Comparison of ENCODE assay signal across 23 cellular contexts in the genomic region with DNA sequence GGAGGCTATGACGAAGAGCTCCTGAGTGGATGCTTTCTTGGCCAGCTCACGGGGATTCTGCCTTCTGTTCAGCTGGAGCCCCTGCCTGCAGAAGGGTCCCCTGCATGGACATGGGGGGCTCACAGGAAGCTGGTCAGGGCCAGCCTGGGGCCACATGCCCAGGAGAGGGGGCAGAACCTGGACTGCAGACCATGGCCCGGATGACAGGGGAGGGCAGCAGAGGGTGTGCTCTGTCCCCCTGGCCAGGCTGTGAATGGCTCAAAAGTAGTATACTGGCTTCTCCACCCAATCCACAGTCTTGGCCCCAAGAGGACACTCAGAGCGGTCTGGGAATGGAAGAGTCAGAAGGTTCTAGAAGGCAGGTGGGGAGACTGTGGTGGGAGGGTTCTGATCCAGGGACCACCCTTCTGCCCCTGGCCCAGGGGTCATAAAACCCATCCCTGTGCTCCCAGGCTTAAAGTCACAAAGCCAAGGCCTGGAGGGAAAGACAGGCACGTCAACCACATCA. TPM values are rescaled to one million over a fixed set of nuclear protein-coding genes. Genes with fewer than 3 reads are reported as not detected.
DNase-seq lines count a peak whose midpoint lies in the region; ATAC-seq, FAIRE-seq and TF ChIP-seq lines count a peak whose summit lies in the region.
"Had no signal": no experiment of that assay in that cellular context is flagged by ENCODE, and none has a peak within 500 bp of the region (broad histone marks: within the 10 kb centered on the region; RNA-seq: fewer than 3 reads in every experiment).

No MANE protein-coding gene starts in this region.

- intact Hi-C loops in kidney (cut with DNase I) = no loop called here
- intact Hi-C loops in stomach (cut with DNase I; ENCODE audit: low total_unique reads) = no loop called here

- H3K27ac ChIP-seq in kidney (ENCODE audit: low read depth in 2 of 2, low read length in 2 of 2) = no peak overlapping the region
- H3K27ac ChIP-seq in stomach = peak overlapping the region in 3 of 5 donors; percentile 8 to 52 (median 46)
- peak overlapping the region in 1 of 4 donors; percentile 5 for H3K27ac ChIP-seq in upper lobe of left lung
- no peak overlapping the region for H3K27ac ChIP-seq in brain microvascular endothelial cell
- H3K27ac ChIP-seq: epithelial cell of prostate, foreskin keratinocyte, psoas muscle, thoracic aorta had no signal

- FAIRE-seq in GM12892 (lab: Jason Lieb, UNC) (no peak), kidney (lab: Jason Lieb, UNC) (no peak)

- in situ Hi-C loops in brain microvascular endothelial cell (cut with HindIII; ENCODE audit: low pct_ligation_motif_present, low sequenced_read_pairs) = no loop called here

- H3K27me3 Mint-ChIP-seq in WTC11 (ENCODE audit: low read depth) = no peaks in the 10 kb centered on the region; the same call in 1 of the 2 replicates
- H3K27me3 Mint-ChIP-seq: B cell had no signal

- H3K9me3 Mint-ChIP-seq in WTC11 = no peaks in the 10 kb centered on the region
- H3K9me3 Mint-ChIP-seq: activated naive CD4-positive, alpha-beta T cell treated with anti-CD3 and anti-CD28 coated beads, Interleukin-2, amount 50 U/mL, for 72 hours; GM23338; nephron had no signal

- TF ChIP-seq POLR2A in GM12892 (IDR thresholded peaks at IDR 0.05; ENCODE audit: low read depth, low read length) (no peak), stomach (IDR thresholded peaks at IDR 0.05) (no peak), upper lobe of left lung (IDR thresholded peaks at IDR 0.05) (no peak)

- H3K4me1 ChIP-seq in kidney (ENCODE audit: control insufficient read depth in 1 of 2, insufficient read depth in 1 of 2, low read depth in 1 of 2, low read length in 2 of 2) = no peaks in the 10 kb centered on the region
- H3K4me1 ChIP-seq in stomach = peaks cover 0 to 45% (median 29%) of the 10 kb centered on the region in 4 donors
- peaks cover 0 to 7% (median 1%) of the 10 kb centered on the region in 4 donors for H3K4me1 ChIP-seq in upper lobe of left lung
- H3K4me1 ChIP-seq: foreskin keratinocyte, psoas muscle had no signal

- CTCF ChIA-PET in WTC11 (lab: Charles Lee) = interaction anchor here (0.5 to 1.4 kb wide), 3 partner anchors 13 to 145 kb away, joined by 3 to 9 read pairs (median 3); no protein-coding TSS in a partner anchor

- no peak overlapping the region for H3K9ac ChIP-seq in kidney (ENCODE audit: low read length in 2 of 2)

- H3K27ac Mint-ChIP-seq in WTC11 = no peak overlapping the region
- H3K27ac Mint-ChIP-seq: B cell, brain, GM23338 had no signal

- WGBS in stomach, 5 donors = 77 to 89% (median 88%) methylated on average over 3 to 5 of the region's 5 CpGs
- 91 to 98% methylated on average over 4 to 5 of the region's 5 CpGs for WGBS in upper lobe of left lung, 2 donors

- DNase-seq in GM12892 (ENCODE audit: insufficient read length) (peak; percentile 9), WTC11 (ENCODE audit: low spot score) (peak; percentile 6), kidney (peak; percentile 39), stomach (no peak), upper lobe of left lung (no peak), brain microvascular endothelial cell (no peak)
- no peak for DNase-seq in stimulated activated naive CD4-positive, alpha-beta T cell (lab: John Stamatoyannopoulos, UW)
- DNase-seq: activated CD4-positive, alpha-beta T cell treated with anti-CD3 and anti-CD28 coated beads, Interleukin-2, amount 50 U/mL, for 1 hour; COR-L47; dermis blood vessel endothelial cell; foreskin keratinocyte; kidney glomerular epithelial cell; NCI-H2029; stimulated activated CD4-positive, alpha-beta T cell treated with anti-CD3 and anti-CD28 coated beads, Interleukin-4, amount 100 ng/mL, for 4 hours; T1000 had no signal

- H3K36me3 ChIP-seq in kidney (ENCODE audit: control insufficient read depth in 1 of 2, insufficient read depth in 2 of 2, low read length in 2 of 2) (no peaks in the 10 kb centered on the region), stomach (peaks cover 11 to 72% (median 61%) of the 10 kb centered on the region in 4 donors), upper lobe of left lung (peaks cover 0 to 20% (median 10%) of the 10 kb centered on the region in 4 donors), brain microvascular endothelial cell (replicated peaks) (peaks cover 7% of the 10 kb centered on the region)

- no peaks in the 10 kb centered on the region for H3K9me3 ChIP-seq in kidney (ENCODE audit: control insufficient read depth in 1 of 2, low read length in 2 of 2)
- no peaks in the 10 kb centered on the region for H3K9me3 ChIP-seq in stomach
- no peaks in the 10 kb centered on the region for H3K9me3 ChIP-seq in upper lobe of left lung
- H3K9me3 ChIP-seq: psoas muscle, thoracic aorta had no signal

- POLR2A ChIA-PET in WTC11 (lab: Charles Lee) = no interaction called here

- ATAC-seq in WTC11 (no peak), upper lobe of left lung (ENCODE audit: low FRiP score in 2 of 2) (no peak)
- ATAC-seq: activated naive CD4-positive, alpha-beta T cell treated with anti-CD3 and anti-CD28 coated beads, Interleukin-2, amount 50 U/mL, for 72 hours; foreskin keratinocyte; psoas muscle had no signal

- H3K4me3 ChIP-seq in kidney (ENCODE audit: low read length in 2 of 2) = no peak overlapping the region
- no peak overlapping the region for H3K4me3 ChIP-seq in stomach
- no peak overlapping the region for H3K4me3 ChIP-seq in upper lobe of left lung
- no peak overlapping the region for H3K4me3 ChIP-seq in brain microvascular endothelial cell (ENCODE audit: low read depth, low read length)
- H3K4me3 ChIP-seq: GM23338, psoas muscle, thoracic aorta had no signal

- TF ChIP-seq CTCF in WTC11 (IDR thresholded peaks at IDR 0.05) = no peak
- TF ChIP-seq CTCF in kidney (IDR thresholded peaks at IDR 0.05; ENCODE audit: borderline replicate concordance, extremely low read depth, insufficient read depth) = no peak
- TF ChIP-seq CTCF in stomach (IDR thresholded peaks at IDR 0.05) = no peak
- TF ChIP-seq CTCF in upper lobe of left lung (IDR thresholded peaks at IDR 0.05) = no peak
- no peak for TF ChIP-seq CTCF in brain microvascular endothelial cell (IDR thresholded peaks at IDR 0.05; ENCODE audit: low read depth, low read length, missing control alignments)

- H3K27me3 ChIP-seq in stomach = no peaks in the 10 kb centered on the region
- no peaks in the 10 kb centered on the region for H3K27me3 ChIP-seq in upper lobe of left lung
- no peaks in the 10 kb centered on the region for H3K27me3 ChIP-seq in brain microvascular endothelial cell (replicated peaks)

- H3K4me1 Mint-ChIP-seq in WTC11 = no peaks in the 10 kb centered on the region
- H3K4me1 Mint-ChIP-seq: GM23338 had no signal

- no peaks in the 10 kb centered on the region for H3K36me3 Mint-ChIP-seq in WTC11
- H3K36me3 Mint-ChIP-seq: activated naive CD4-positive, alpha-beta T cell treated with anti-CD3 and anti-CD28 coated beads, Interleukin-2, amount 50 U/mL, for 72 hours; brain had no signal

- H3K4me3 Mint-ChIP-seq in WTC11 = no peak overlapping the region
- H3K4me3 Mint-ChIP-seq: B cell, brain, GM23338, nephron had no signal

- TF ChIP-seq EP300 in stomach (IDR thresholded peaks at IDR 0.05) (no peak), upper lobe of left lung (IDR thresholded peaks at IDR 0.05) (no peak)

TF ChIP-seq in WTC11, 78 proteins besides CTCF, POLR2A, EP300 and RAD21 (continues in another document):
- TF ChIP-seq NFATC4 (CRISPR knock-in tag; IDR thresholded peaks at IDR 0.05) (no peak), E2F5 (CRISPR knock-in tag; IDR thresholded peaks at IDR 0.05) (no peak), GTF2I (CRISPR knock-in tag; conservative IDR thresholded peaks at IDR 0.05) (no peak), ZMAT4 (CRISPR knock-in tag; IDR thresholded peaks at IDR 0.05) (no peak), FOXJ3 (CRISPR knock-in tag; IDR thresholded peaks at IDR 0.05; ENCODE audit: borderline replicate concordance) (no peak)
- TF ChIP-seq, protein P1, sequence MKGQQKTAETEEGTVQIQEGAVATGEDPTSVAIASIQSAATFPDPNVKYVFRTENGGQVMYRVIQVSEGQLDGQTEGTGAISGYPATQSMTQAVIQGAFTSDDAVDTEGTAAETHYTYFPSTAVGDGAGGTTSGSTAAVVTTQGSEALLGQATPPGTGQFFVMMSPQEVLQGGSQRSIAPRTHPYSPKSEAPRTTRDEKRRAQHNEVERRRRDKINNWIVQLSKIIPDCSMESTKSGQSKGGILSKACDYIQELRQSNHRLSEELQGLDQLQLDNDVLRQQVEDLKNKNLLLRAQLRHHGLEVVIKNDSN (CRISPR knock-in tag; IDR thresholded peaks at IDR 0.05) = no peak

RNA-seq across cellular contexts. Expression of gene PPIF, which starts 40.3 kb away (rescaled TPM):
- 71.2 TPM for polyA plus RNA-seq in GM12892 (2012; ENCODE audit: missing spikeins)
- total RNA-seq in WTC11 (2021) = 80.9 to 91.4 TPM (median 89.9 TPM) in 3 replicates
- total RNA-seq in kidney = 36.7 TPM
- polyA plus RNA-seq in kidney (ENCODE audit: insufficient read depth, low read depth, low replicate concordance) = 120 TPM
- 100 to 1,000 TPM in 1 of 5 donors, 10 to 100 TPM in 3, 1 to 10 TPM in 1; 6.4 to 149 (median 46.8) TPM for total RNA-seq in stomach
- polyA plus RNA-seq in stomach = 100 to 1,000 TPM in 1 of 3 donors, 10 to 100 TPM in 2; 27.5 to 177 (median 54.7) TPM
- total RNA-seq in upper lobe of left lung = 10 to 100 TPM; 19.3 to 46.5 (median 31.2) TPM

RNA-seq across cellular contexts. Expression of gene ZCCHC24, which starts 57.9 kb away (rescaled TPM):
- 0.32 TPM for polyA plus RNA-seq in GM12892 (2012; ENCODE audit: missing spikeins)
- total RNA-seq in WTC11 (2021) (6.0 to 7.7 TPM (median 6.2 TPM) in 3 replicates), kidney (21.3 TPM), stomach (10 to 100 TPM in 4 of 5 donors, 1 to 10 TPM in 1; 9.7 to 60.3 (median 28.0) TPM), upper lobe of left lung (10 to 100 TPM; 12.6 to 45.7 (median 21.0) TPM)
- polyA plus RNA-seq in kidney (ENCODE audit: insufficient read depth, low read depth, low replicate concordance) (8.4 TPM), stomach (10 to 100 TPM; 13.3 to 53.0 (median 45.3) TPM)

Comparison
In these comparisons a context has a peak if more than half of its experiments do, and no peak if none do; other contexts are left out.
1. DNase-seq: peak in GM12892 (single experiment), WTC11 (single experiment) and kidney (single experiment); none in stomach (single experiment), upper lobe of left lung (0 of 2), stimulated activated naive CD4-positive, alpha-beta T cell (0 of 6) and brain microvascular endothelial cell (single experiment).
2. H3K27ac ChIP-seq: peak in stomach (3 of 5); none in kidney (0 of 2) and brain microvascular endothelial cell (single experiment).